ENCODE assay signal across 31 cellular contexts in the genomic region with DNA sequence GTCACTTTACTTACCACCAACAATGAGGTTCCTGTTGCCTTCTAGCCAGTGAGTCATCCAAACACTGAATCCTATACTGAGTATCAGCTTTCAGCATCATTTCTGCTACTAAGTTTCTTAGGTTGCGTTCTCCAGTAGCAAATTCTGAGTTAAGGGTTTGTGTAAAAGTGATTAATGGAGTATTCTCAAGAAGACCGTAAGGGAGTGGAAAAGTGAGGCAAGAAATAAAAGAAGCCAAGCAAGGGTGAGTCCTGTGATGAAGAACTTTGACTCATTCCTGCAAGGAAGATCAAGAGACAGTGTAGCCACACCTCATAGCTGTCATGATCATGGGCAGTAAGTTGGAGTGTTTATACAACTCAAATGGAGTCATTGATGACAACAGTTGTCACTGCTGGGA.
DNase-seq lines count a peak whose midpoint lies in the region; ATAC-seq, FAIRE-seq and TF ChIP-seq lines count a peak whose summit lies in the region.
"Had no signal": no experiment of that assay in that cellular context is flagged by ENCODE, and none has a peak within 500 bp of the region (broad histone marks: within the 10 kb centered on the region; RNA-seq: fewer than 3 reads in every experiment).

No MANE protein-coding gene starts in this region.

- peak; percentile 52 for DNase-seq in COLO829 (ENCODE audit: low spot score)
- DNase-seq in M059J (ENCODE audit: low read depth), result peak; percentile 60
- peak; percentile 57 for DNase-seq in bronchial epithelial cell (ENCODE audit: low read depth)
- no peak for DNase-seq in mucosa of descending colon
- DNase-seq in GM23338 (ENCODE audit: low spot score), result no peak
- no peak for DNase-seq in CD14-positive monocyte (ENCODE audit: low spot score)
- no peak for DNase-seq in gastrocnemius medialis
- DNase-seq: 8988T; activated CD4-positive, alpha-beta T cell treated with anti-CD3 and anti-CD28 coated beads, Interleukin-2, amount 50 U/mL, for 1 hour; AML-193; CD8-positive, alpha-beta memory T cell; effector memory CD4-positive, alpha-beta T cell; glutamatergic neuron; NCI-H1436; NCI-H510A; stimulated activated CD4-positive, alpha-beta T cell treated with anti-CD3 and anti-CD28 coated beads, Interleukin-2, amount 100 ng/mL, for 24 hours; stimulated activated naive B cell treated with anti-CD40 and anti-IgM and Interleukin-4, amounts not matched to agents 10 μg/mL and 1 μg/mL and 100 μg/mL, for 72 hours; T-helper 2 cell had no signal

- no peaks in the 10 kb centered on the region for H3K9me3 ChIP-seq in mucosa of descending colon
- H3K9me3 ChIP-seq in gastrocnemius medialis, result no peaks in the 10 kb centered on the region
- H3K9me3 ChIP-seq: ascending aorta, thoracic aorta had no signal

- H3K4me2 ChIP-seq in GM23338, result no peak overlapping the region

- H3F3A ChIP-seq in GM23338 (replicated peaks; ENCODE audit: low read depth), result no peaks in the 10 kb centered on the region

- no peaks in the 10 kb centered on the region for H4K20me1 ChIP-seq in GM23338 (replicated peaks; ENCODE audit: insufficient read depth)

- ATAC-seq in mucosa of descending colon, result peak; percentile 84
- ATAC-seq in GM18868 (IDR thresholded peaks at IDR 0.05; ENCODE audit: unreplicated experiment), result no peak
- ATAC-seq in GM23338, result no peak
- ATAC-seq in gastrocnemius medialis, result no peak
- ATAC-seq: activated naive CD4-positive, alpha-beta T cell treated with anti-CD3 and anti-CD28 coated beads, Interleukin-2, amount 50 U/mL, for 72 hours; activated T-helper 17 cell treated with anti-CD3 and anti-CD28 coated beads, Interleukin-2, amount 50 U/mL, for 72 hours; GM12878; left lobe of liver; Panc1; stimulated activated naive B cell treated with anti-CD40 and anti-IgM and Interleukin-4, amounts not matched to agents 10 μg/mL and 1 μg/mL and 100 μg/mL, for 72 hours had no signal

- H3K36me3 Mint-ChIP-seq in GM23338 (ENCODE audit: low read depth) (no peaks in the 10 kb centered on the region), CD14-positive monocyte (no peaks in the 10 kb centered on the region)
- H3K36me3 Mint-ChIP-seq: activated naive CD4-positive, alpha-beta T cell treated with anti-CD3 and anti-CD28 coated beads, Interleukin-2, amount 50 U/mL, for 72 hours; CD8-positive, alpha-beta memory T cell; mesothelial cell of epicardium; stimulated activated naive B cell treated with anti-CD40 and anti-IgM and Interleukin-4, amounts not matched to agents 10 μg/mL and 1 μg/mL and 100 μg/mL, for 72 hours had no signal

- TF ChIP-seq POLR2A in gastrocnemius medialis (IDR thresholded peaks at IDR 0.05), result no peak

- no peak overlapping the region for H3K27ac Mint-ChIP-seq in GM23338
- H3K27ac Mint-ChIP-seq in CD14-positive monocyte, result no peak overlapping the region
- H3K27ac Mint-ChIP-seq: activated naive CD4-positive, alpha-beta T cell treated with anti-CD3 and anti-CD28 coated beads, Interleukin-2, amount 50 U/mL, for 72 hours; activated T-helper 17 cell treated with anti-CD3 and anti-CD28 coated beads, Interleukin-2, amount 50 U/mL, for 72 hours; CD8-positive, alpha-beta memory T cell; mesothelial cell of epicardium; nephron; stimulated activated naive B cell treated with anti-CD40 and anti-IgM and Interleukin-4, amounts not matched to agents 10 μg/mL and 1 μg/mL and 100 μg/mL, for 72 hours had no signal

- H3K27ac ChIP-seq in GM23338 (ENCODE audit: low read depth) (no peak overlapping the region), gastrocnemius medialis (no peak overlapping the region)
- H3K27ac ChIP-seq: ascending aorta, SK-N-MC, thoracic aorta, VCaP had no signal

- H3K36me3 ChIP-seq in bronchial epithelial cell (ENCODE audit: control insufficient read depth, insufficient read depth, low read length) (no peaks in the 10 kb centered on the region), mucosa of descending colon (ENCODE audit: low read depth) (no peaks in the 10 kb centered on the region), GM23338 (ENCODE audit: insufficient read depth) (no peaks in the 10 kb centered on the region), gastrocnemius medialis (no peaks in the 10 kb centered on the region)
- H3K36me3 ChIP-seq: ascending aorta, thoracic aorta had no signal

- intact Hi-C loops in mucosa of descending colon (cut with DNase I, micrococcal nuclease) (no loop called here), CD14-positive monocyte (cut with micrococcal nuclease) (no loop called here), gastrocnemius medialis (cut with DNase I; ENCODE audit: low total_unique reads) (no loop called here)

- no peak overlapping the region for H2AFZ ChIP-seq in GM23338

- peak; percentile 28 for FAIRE-seq in bronchial epithelial cell (lab: Jason Lieb, UNC)
- FAIRE-seq: colon, GM12878 had no signal

- TF ChIP-seq CTCF in bronchial epithelial cell (IDR thresholded peaks at IDR 0.05; ENCODE audit: insufficient read depth, low read length, severe bottlenecking) (no peak), mucosa of descending colon (IDR thresholded peaks at IDR 0.05) (no peak), GM23338 (conservative IDR thresholded peaks at IDR 0.05; ENCODE audit: low read depth in 2 of 2) (no peak), CD14-positive monocyte (IDR thresholded peaks at IDR 0.05) (no peak), gastrocnemius medialis (IDR thresholded peaks at IDR 0.05 in 4 of 5, conservative IDR thresholded peaks at IDR 0.05 in 1 of 5) (no peak)

- H3K4me3 ChIP-seq in bronchial epithelial cell (ENCODE audit: low read depth, low read length) (no peak overlapping the region), mucosa of descending colon (no peak overlapping the region), GM23338 (no peak overlapping the region), gastrocnemius medialis (no peak overlapping the region)
- H3K4me3 ChIP-seq: ascending aorta, GM12878, SK-N-MC, thoracic aorta had no signal

- H3K27me3 Mint-ChIP-seq in GM23338 (ENCODE audit: insufficient read depth, low read depth, poor library complexity) (peaks cover 3% of the 10 kb centered on the region), CD14-positive monocyte (ENCODE audit: low read depth in 3 of 3) (no peaks in the 10 kb centered on the region)
- H3K27me3 Mint-ChIP-seq: activated T-helper 17 cell treated with anti-CD3 and anti-CD28 coated beads, Interleukin-2, amount 50 U/mL, for 72 hours; CD8-positive, alpha-beta memory T cell; stimulated activated naive B cell treated with anti-CD40 and anti-IgM and Interleukin-4, amounts not matched to agents 10 μg/mL and 1 μg/mL and 100 μg/mL, for 72 hours had no signal

- H3K9me2 ChIP-seq in GM23338 (ENCODE audit: insufficient read depth), result peaks cover 16% of the 10 kb centered on the region; the same call in 1 of the 2 replicates

- no peaks in the 10 kb centered on the region for H3K79me2 ChIP-seq in GM23338 (replicated peaks; ENCODE audit: insufficient read depth)

- H3K4me1 ChIP-seq in mucosa of descending colon (ENCODE audit: low read depth) (no peaks in the 10 kb centered on the region), GM23338 (ENCODE audit: insufficient read depth) (no peaks in the 10 kb centered on the region; the same call in 1 of the 2 replicates), gastrocnemius medialis (no peaks in the 10 kb centered on the region)
- H3K4me1 ChIP-seq: ascending aorta had no signal

- H3K4me3 Mint-ChIP-seq in GM23338 (no peak overlapping the region), CD14-positive monocyte (no peak overlapping the region)
- H3K4me3 Mint-ChIP-seq: activated T-helper 17 cell treated with anti-CD3 and anti-CD28 coated beads, Interleukin-2, amount 50 U/mL, for 72 hours; CD8-positive, alpha-beta memory T cell; mesothelial cell of epicardium; nephron; stimulated activated naive B cell treated with anti-CD40 and anti-IgM and Interleukin-4, amounts not matched to agents 10 μg/mL and 1 μg/mL and 100 μg/mL, for 72 hours had no signal

- no peaks in the 10 kb centered on the region for H3K9me3 Mint-ChIP-seq in GM23338
- H3K9me3 Mint-ChIP-seq in CD14-positive monocyte, result peaks cover 0 to 2% (median 0%) of the 10 kb centered on the region in 7 donors
- H3K9me3 Mint-ChIP-seq: activated T-helper 17 cell treated with anti-CD3 and anti-CD28 coated beads, Interleukin-2, amount 50 U/mL, for 72 hours; CD8-positive, alpha-beta memory T cell; mesothelial cell of epicardium; nephron; stimulated activated naive B cell treated with anti-CD40 and anti-IgM and Interleukin-4, amounts not matched to agents 10 μg/mL and 1 μg/mL and 100 μg/mL, for 72 hours had no signal

- H3K4me1 Mint-ChIP-seq in GM23338 (no peaks in the 10 kb centered on the region; the same call in 2 of the 3 replicates), CD14-positive monocyte (no peaks in the 10 kb centered on the region)
- H3K4me1 Mint-ChIP-seq: activated T-helper 17 cell treated with anti-CD3 and anti-CD28 coated beads, Interleukin-2, amount 50 U/mL, for 72 hours; CD8-positive, alpha-beta memory T cell; nephron; stimulated activated naive B cell treated with anti-CD40 and anti-IgM and Interleukin-4, amounts not matched to agents 10 μg/mL and 1 μg/mL and 100 μg/mL, for 72 hours had no signal

- H3K27me3 ChIP-seq in bronchial epithelial cell (ENCODE audit: control insufficient read depth, insufficient read depth, low read length), result no peaks in the 10 kb centered on the region
- H3K27me3 ChIP-seq in GM23338 (ENCODE audit: insufficient read depth), result no peaks in the 10 kb centered on the region
- H3K27me3 ChIP-seq in gastrocnemius medialis, result no peaks in the 10 kb centered on the region
- H3K27me3 ChIP-seq: ascending aorta had no signal

- in situ Hi-C loops in gastrocnemius medialis (cut with MboI; ENCODE audit: low sequenced_read_pairs in 4 of 4), result no loop called here

TF ChIP-seq in GM23338, 12 proteins besides CTCF, POLR2A, EP300 and RAD21 (continues in another document):
- no peak for TF ChIP-seq CREB1 (CRISPR knock-in tag; IDR thresholded peaks at IDR 0.05; ENCODE audit: low read depth)
- TF ChIP-seq STAT1 (IDR thresholded peaks at IDR 0.05; ENCODE audit: unreplicated experiment), result no peak
- no peak for TF ChIP-seq EZH2 (IDR thresholded peaks at IDR 0.05; ENCODE audit: low read depth, unreplicated experiment)
- TF ChIP-seq, protein P1, sequence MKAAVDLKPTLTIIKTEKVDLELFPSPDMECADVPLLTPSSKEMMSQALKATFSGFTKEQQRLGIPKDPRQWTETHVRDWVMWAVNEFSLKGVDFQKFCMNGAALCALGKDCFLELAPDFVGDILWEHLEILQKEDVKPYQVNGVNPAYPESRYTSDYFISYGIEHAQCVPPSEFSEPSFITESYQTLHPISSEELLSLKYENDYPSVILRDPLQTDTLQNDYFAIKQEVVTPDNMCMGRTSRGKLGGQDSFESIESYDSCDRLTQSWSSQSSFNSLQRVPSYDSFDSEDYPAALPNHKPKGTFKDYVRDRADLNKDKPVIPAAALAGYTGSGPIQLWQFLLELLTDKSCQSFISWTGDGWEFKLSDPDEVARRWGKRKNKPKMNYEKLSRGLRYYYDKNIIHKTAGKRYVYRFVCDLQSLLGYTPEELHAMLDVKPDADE (IDR thresholded peaks at IDR 0.05), result no peak
- TF ChIP-seq NANOG (IDR thresholded peaks at IDR 0.05; ENCODE audit: borderline replicate concordance), result no peak
- no peak for TF ChIP-seq EZH2phosphoT487 (IDR thresholded peaks at IDR 0.05; ENCODE audit: unreplicated experiment)

Comparison
In these comparisons a context has a peak if more than half of its experiments do, and no peak if none do; other contexts are left out.
1. DNase-seq: peak in COLO829 (single experiment), M059J (single experiment) and bronchial epithelial cell (single experiment); none in mucosa of descending colon (0 of 3), GM23338 (single experiment), CD14-positive monocyte (single experiment) and gastrocnemius medialis (0 of 2).